18 cellular contexts compared by ENCODE assay signal in the genomic region with DNA sequence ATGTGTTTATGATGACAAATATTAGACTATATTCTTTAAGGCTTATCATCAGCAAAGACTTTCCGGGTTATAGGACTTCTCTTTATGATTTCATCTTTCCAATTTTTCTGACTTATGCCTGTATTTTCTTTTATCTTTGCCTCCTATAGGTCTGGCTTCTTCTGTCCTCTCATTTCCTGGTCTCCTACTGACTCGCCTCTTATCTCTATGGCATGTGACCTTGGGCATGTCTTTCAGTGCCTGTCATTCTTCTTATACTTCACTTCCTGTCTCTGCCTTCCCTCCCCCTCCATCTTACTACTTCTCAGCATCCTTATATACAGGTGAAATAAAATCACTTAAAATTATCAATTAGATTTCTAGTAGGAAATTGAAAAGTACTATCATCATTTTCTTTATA. TPM values are rescaled to one million over a fixed set of nuclear protein-coding genes. Genes with fewer than 3 reads are reported as not detected.
DNase-seq lines count a peak whose midpoint lies in the region; ATAC-seq, FAIRE-seq and TF ChIP-seq lines count a peak whose summit lies in the region.
"Had no signal": no experiment of that assay in that cellular context is flagged by ENCODE, and none has a peak within 500 bp of the region (broad histone marks: within the 10 kb centered on the region; RNA-seq: fewer than 3 reads in every experiment).

No MANE protein-coding gene starts in this region.

- H3K36me3 Mint-ChIP-seq in astrocyte (ENCODE audit: low read depth, unreplicated experiment), result no peaks in the 10 kb centered on the region
- H3K36me3 Mint-ChIP-seq in effector memory CD8-positive, alpha-beta T cell (ENCODE audit: insufficient read depth), result no peaks in the 10 kb centered on the region

- ATAC-seq in effector memory CD8-positive, alpha-beta T cell (replicated peaks), result no peak
- ATAC-seq in GM21447 (IDR thresholded peaks at IDR 0.05; ENCODE audit: unreplicated experiment), result no peak
- ATAC-seq: Panc1 had no signal

- no peak for FAIRE-seq in astrocyte (lab: Jason Lieb, UNC)
- FAIRE-seq: A204.1, H54 had no signal

- no peak overlapping the region for H3K9ac ChIP-seq in astrocyte (ENCODE audit: low read length)
- H3K9ac ChIP-seq: BLaER1 treated with 17β-estradiol and CSF1 and Interleukin-3, amounts not matched to agents 10 nM and 100 nM; SK-N-SH had no signal

- H3K4me1 ChIP-seq in astrocyte (ENCODE audit: insufficient read depth, low read length), result no peaks in the 10 kb centered on the region
- H3K4me1 ChIP-seq: BLaER1 treated with 17β-estradiol and CSF1 and Interleukin-3, amounts not matched to agents 10 nM and 100 nM had no signal

- H3K27ac ChIP-seq in astrocyte (ENCODE audit: low read depth, low read length), result no peak overlapping the region
- H3K27ac ChIP-seq: BLaER1 treated with 17β-estradiol and CSF1 and Interleukin-3, amounts not matched to agents 10 nM and 100 nM had no signal

- H2AFZ ChIP-seq in astrocyte (ENCODE audit: low read depth, low read length), result no peak overlapping the region

- H3K4me3 ChIP-seq in astrocyte (ENCODE audit: insufficient read depth, low read depth, low read length), result no peak overlapping the region
- H3K4me3 ChIP-seq: BLaER1 treated with 17β-estradiol and CSF1 and Interleukin-3, amounts not matched to agents 10 nM and 100 nM had no signal

- no peak overlapping the region for H3K4me2 ChIP-seq in astrocyte (ENCODE audit: low read length)
- H3K4me2 ChIP-seq: BLaER1 treated with 17β-estradiol and CSF1 and Interleukin-3, amounts not matched to agents 10 nM and 100 nM; SK-N-SH had no signal

- no peaks in the 10 kb centered on the region for H3K9me3 ChIP-seq in astrocyte (ENCODE audit: insufficient read depth, low read depth, low read length)
- H3K9me3 ChIP-seq: BLaER1 treated with 17β-estradiol and CSF1 and Interleukin-3, amounts not matched to agents 10 nM and 100 nM; SK-N-SH had no signal

- H3K9me3 Mint-ChIP-seq in astrocyte (ENCODE audit: unreplicated experiment), result no peaks in the 10 kb centered on the region
- peaks cover 0 to 4% of the 10 kb centered on the region in 2 donors for H3K9me3 Mint-ChIP-seq in effector memory CD8-positive, alpha-beta T cell

- H3K27me3 Mint-ChIP-seq in astrocyte (ENCODE audit: low read depth, unreplicated experiment), result no peaks in the 10 kb centered on the region
- H3K27me3 Mint-ChIP-seq in effector memory CD8-positive, alpha-beta T cell, result no peaks in the 10 kb centered on the region

- H3K4me1 Mint-ChIP-seq in astrocyte (ENCODE audit: low read depth, unreplicated experiment), result peaks cover 4% of the 10 kb centered on the region
- no peaks in the 10 kb centered on the region for H3K4me1 Mint-ChIP-seq in effector memory CD8-positive, alpha-beta T cell (ENCODE audit: low read depth in 2 of 2)

- no peak for TF ChIP-seq CTCF in astrocyte (IDR thresholded peaks at IDR 0.05; ENCODE audit: insufficient read depth, low read depth, low read length)

- H3K27ac Mint-ChIP-seq in astrocyte (ENCODE audit: unreplicated experiment), result peak overlapping the region; percentile 64
- H3K27ac Mint-ChIP-seq in effector memory CD8-positive, alpha-beta T cell, result no peak overlapping the region

- H3K4me3 Mint-ChIP-seq in astrocyte (ENCODE audit: unreplicated experiment), result no peak overlapping the region
- H3K4me3 Mint-ChIP-seq in effector memory CD8-positive, alpha-beta T cell, result no peak overlapping the region

- DNase-seq in ACHN, result peak; percentile 20
- peak; percentile 6 for DNase-seq in NCI-H69 (lab: John Stamatoyannopoulos, UW)
- DNase-seq in astrocyte (ENCODE audit: low read depth), result no peak
- DNase-seq in kidney tubule cell (ENCODE audit: low spot score), result peak; percentile 57
- DNase-seq in GOT3 (lab: John Stamatoyannopoulos, UW), result no peak
- no peak for DNase-seq in effector memory CD8-positive, alpha-beta T cell
- no peak for DNase-seq in HCEC 1CT
- DNase-seq: EL, NCI-H2029 treated with DMSO at 0.1 percent for 48 hours, NCI-H510A, NCI-H82, Right ventricle myocardium superior, SK-N-SH had no signal

- no peaks in the 10 kb centered on the region for H3K27me3 ChIP-seq in astrocyte (ENCODE audit: insufficient read depth, low read length)
- H3K27me3 ChIP-seq: BLaER1 treated with 17β-estradiol and CSF1 and Interleukin-3, amounts not matched to agents 10 nM and 100 nM had no signal

- H4K20me1 ChIP-seq in astrocyte (ENCODE audit: insufficient read depth, low read length), result no peaks in the 10 kb centered on the region
- H4K20me1 ChIP-seq: BLaER1 treated with 17β-estradiol and CSF1 and Interleukin-3, amounts not matched to agents 10 nM and 100 nM had no signal

- H3K79me2 ChIP-seq in astrocyte (ENCODE audit: insufficient read depth, low read length), result no peaks in the 10 kb centered on the region

- H3K36me3 ChIP-seq in astrocyte (ENCODE audit: insufficient read depth, low read length), result no peaks in the 10 kb centered on the region
- H3K36me3 ChIP-seq: BLaER1 treated with 17β-estradiol and CSF1 and Interleukin-3, amounts not matched to agents 10 nM and 100 nM had no signal

- in situ Hi-C loops in ACHN (cut with HindIII; ENCODE audit: low pct_ligation_motif_present, low pct_unique_long_range_greater_than_20kb, low sequenced_read_pairs), result no loop called here

RNA-seq across cellular contexts. Expression of gene PCDH15, which starts 42.2 kb away (rescaled TPM):
- total RNA-seq in astrocyte, result not detected in 2 replicates

Comparison
In these comparisons a context has a peak if more than half of its experiments do, and no peak if none do; other contexts are left out.
1. DNase-seq: peak in ACHN (single experiment), NCI-H69 (single experiment) and kidney tubule cell (single experiment); none in astrocyte (single experiment), GOT3 (single experiment), effector memory CD8-positive, alpha-beta T cell (0 of 3) and HCEC 1CT (single experiment).